ENCODE assay signal across 8 cellular contexts in the genomic region with DNA sequence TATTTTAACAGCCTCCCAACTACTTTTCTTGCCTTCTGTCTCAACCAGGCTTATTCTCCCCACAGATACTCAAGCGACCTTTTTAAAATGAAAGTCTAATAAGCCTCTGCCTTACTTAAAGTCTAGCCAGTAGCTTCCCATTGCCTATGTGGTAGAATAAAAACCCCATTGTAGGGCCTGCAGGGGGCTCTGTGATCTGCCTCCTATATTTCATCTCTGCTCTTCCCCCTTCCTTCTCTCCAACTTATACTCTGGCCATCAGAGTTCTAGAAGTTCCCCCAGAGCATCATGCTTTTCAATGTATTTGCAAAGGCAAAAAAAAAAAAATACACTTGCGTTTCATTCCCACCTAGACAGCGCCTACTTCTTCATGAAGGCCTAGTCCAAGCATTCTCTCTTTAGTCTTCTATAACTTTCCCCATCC.
A peak's percentile ranks its signal among the peaks of the same experiment; 100 is the strongest.
DNase-seq lines count a peak whose midpoint lies in the region; FAIRE-seq and TF ChIP-seq lines count a peak whose summit lies in the region.

No MANE protein-coding gene starts in this region.

- H3F3A ChIP-seq in GM23248 (ENCODE audit: insufficient read depth): peaks cover 20% of the 10 kb centered on the region
- H3F3A ChIP-seq in SU-DHL-6 (ENCODE audit: insufficient read depth): peaks cover 34% of the 10 kb centered on the region

- 73 to 84% methylated on average over 3 of the region's 3 CpGs for WGBS in GM23248 (ENCODE audit: low coverage in 1 of 2, low lambda C conversion rate in 2 of 2, missing lambda C conversion rate in 2 of 2), 2 experiments

- H3K4me3 ChIP-seq in A673 (ENCODE audit: low read depth, low read length, poor library complexity, severe bottlenecking) (no peak overlapping the region), GM23248 (peak overlapping the region; percentile 25), SU-DHL-6 (ENCODE audit: insufficient read depth, low read length, poor library complexity, severe bottlenecking) (peak overlapping the region; percentile 37), keratinocyte (ENCODE audit: control insufficient read depth in 2 of 3, extremely low read depth in 1 of 3, insufficient read depth in 2 of 3, low read depth in 1 of 3, low read length in 3 of 3) (no peak overlapping the region)

- no peak for FAIRE-seq in keratinocyte (lab: Jason Lieb, UNC)

- H3K9me1 ChIP-seq in keratinocyte (ENCODE audit: control insufficient read depth, extremely low read depth, insufficient read depth, low read length): no peaks in the 10 kb centered on the region

- H3K79me2 ChIP-seq in GM23248 (ENCODE audit: insufficient read depth) (no peaks in the 10 kb centered on the region), SU-DHL-6 (ENCODE audit: insufficient read depth, low read length) (no peaks in the 10 kb centered on the region), keratinocyte (ENCODE audit: control insufficient read depth, insufficient read depth, low read length) (no peaks in the 10 kb centered on the region)

- no TSS peak for BruUV-seq in A673 (replicated peaks; lab: Mats Ljungman, UMichigan)

- H4K20me1 ChIP-seq in GM23248 (ENCODE audit: insufficient read depth): no peaks in the 10 kb centered on the region
- H4K20me1 ChIP-seq in SU-DHL-6 (ENCODE audit: low read depth, low read length): no peaks in the 10 kb centered on the region
- H4K20me1 ChIP-seq in keratinocyte (ENCODE audit: control insufficient read depth, extremely low read depth, insufficient read depth, low read length): no peaks in the 10 kb centered on the region

- H3K27ac ChIP-seq in A673 (ENCODE audit: low read depth, low read length, poor library complexity, severe bottlenecking) (no peak overlapping the region), GM23248 (peak overlapping the region; percentile 89; the same call in 1 of the 2 replicates), SU-DHL-6 (ENCODE audit: low read depth, low read length) (peak overlapping the region; percentile 90), keratinocyte (ENCODE audit: control insufficient read depth, insufficient read depth, low read length) (no peak overlapping the region)

- intact Hi-C loops in A673 (cut with micrococcal nuclease; ENCODE audit: unreplicated experiment): no loop called here

- TF ChIP-seq CTCF in A673 (conservative IDR thresholded peaks at IDR 0.05; ENCODE audit: low read depth, low read length) (0 out of 2 replicates have a peak, but pooled peaks have one; percentile 22), SU-DHL-6 (IDR thresholded peaks at IDR 0.05; ENCODE audit: insufficient read depth, low read length, poor library complexity, severe bottlenecking) (peak; percentile 31), keratinocyte (optimal IDR thresholded peaks at IDR 0.05 in 1 of 3, IDR thresholded peaks at IDR 0.05 in 1 of 3, conservative IDR thresholded peaks at IDR 0.05 in 1 of 3; ENCODE audit: extremely low read depth in 1 of 3, insufficient read depth in 2 of 3, low read length in 3 of 3) (no peak)

- in situ Hi-C loops in GM23248 (cut with MboI): no loop called here

- no peaks in the 10 kb centered on the region for H3K36me3 Mint-ChIP-seq in T-helper 2 cell treated with Interferon-gamma antibody and Interleukin-4, amounts not matched to agents 5 μg/mL and 100 μg/mL, for 36 hours (ENCODE audit: low read depth)

- H3K9me3 ChIP-seq in A673 (ENCODE audit: low read depth, low read length, poor library complexity, severe bottlenecking) (no peaks in the 10 kb centered on the region), GM23248 (ENCODE audit: low read depth) (no peaks in the 10 kb centered on the region), SU-DHL-6 (ENCODE audit: insufficient read depth, low read length) (no peaks in the 10 kb centered on the region), keratinocyte (ENCODE audit: control insufficient read depth, low read depth, low read length) (no peaks in the 10 kb centered on the region)

- no peaks in the 10 kb centered on the region for H3K9me3 Mint-ChIP-seq in T-helper 2 cell treated with Interferon-gamma antibody and Interleukin-4, amounts not matched to agents 5 μg/mL and 100 μg/mL, for 36 hours

- H3K4me2 ChIP-seq in GM23248 (ENCODE audit: unreplicated experiment) (peak overlapping the region; percentile 70), SU-DHL-6 (ENCODE audit: low read depth, low read length, poor library complexity, severe bottlenecking) (peak overlapping the region; percentile 72), keratinocyte (ENCODE audit: control insufficient read depth, extremely low read depth, insufficient read depth, low read depth, low read length) (peak overlapping the region; percentile 62)

- no peaks in the 10 kb centered on the region for H3K27me3 ChIP-seq in A673 (replicated peaks; ENCODE audit: insufficient read depth, low read depth, low read length, poor library complexity)
- no peaks in the 10 kb centered on the region for H3K27me3 ChIP-seq in GM23248 (replicated peaks; ENCODE audit: insufficient read depth)
- no peaks in the 10 kb centered on the region for H3K27me3 ChIP-seq in SU-DHL-6 (ENCODE audit: low read length)
- no peaks in the 10 kb centered on the region for H3K27me3 ChIP-seq in keratinocyte (ENCODE audit: control insufficient read depth, extremely low read depth, insufficient read depth, low read length)

- H3K4me1 Mint-ChIP-seq in T-helper 2 cell treated with Interferon-gamma antibody and Interleukin-4, amounts not matched to agents 5 μg/mL and 100 μg/mL, for 36 hours (ENCODE audit: low read depth): peaks cover 25% of the 10 kb centered on the region

- CTCF ChIA-PET in A673 (lab: Charles Lee): no interaction called here

- H3K9ac ChIP-seq in GM23248 (peak overlapping the region; percentile 63; the same call in 1 of the 2 replicates), SU-DHL-6 (ENCODE audit: low read length) (peak overlapping the region; percentile 57), keratinocyte (ENCODE audit: control insufficient read depth, extremely low read depth, insufficient read depth, low read length) (no peak overlapping the region)

- DNase-seq in A673 (ENCODE audit: low spot score) (no peak), GM23248 (no peak), keratinocyte (ENCODE audit: low read depth, low spot score) (no peak), NCI-H2029 (lab: John Stamatoyannopoulos, UW) (no peak), NCI-H2081 treated with DMSO at 0.1 percent for 48 hours (lab: John Stamatoyannopoulos, UW) (no peak)
- no peak for DNase-seq in effector CD8-positive, alpha-beta T cell (lab: John Stamatoyannopoulos, UW)
- no peak for DNase-seq in T-helper 2 cell treated with Interferon-gamma antibody and Interleukin-4, amounts not matched to agents 5 μg/mL and 100 μg/mL, for 36 hours (ENCODE audit: low spot score)

- no peak overlapping the region for H3K4me3 Mint-ChIP-seq in T-helper 2 cell treated with Interferon-gamma antibody and Interleukin-4, amounts not matched to agents 5 μg/mL and 100 μg/mL, for 36 hours

- H3K9me2 ChIP-seq in GM23248 (ENCODE audit: insufficient read depth) (no peaks in the 10 kb centered on the region), SU-DHL-6 (replicated peaks; ENCODE audit: insufficient read depth, low read length) (no peaks in the 10 kb centered on the region)

- no peak overlapping the region for H3K27ac Mint-ChIP-seq in T-helper 2 cell treated with Interferon-gamma antibody and Interleukin-4, amounts not matched to agents 5 μg/mL and 100 μg/mL, for 36 hours

- peak overlapping the region; percentile 59 for H2AFZ ChIP-seq in GM23248
- peak overlapping the region; percentile 70 for H2AFZ ChIP-seq in SU-DHL-6 (ENCODE audit: low read depth, low read length, severe bottlenecking)
- no peak overlapping the region for H2AFZ ChIP-seq in keratinocyte (ENCODE audit: control insufficient read depth, low read length)

- H3K4me1 ChIP-seq in A673 (ENCODE audit: insufficient read depth, low read length, poor library complexity, severe bottlenecking): no peaks in the 10 kb centered on the region
- H3K4me1 ChIP-seq in GM23248 (ENCODE audit: insufficient read depth): peaks cover 26% of the 10 kb centered on the region
- H3K4me1 ChIP-seq in keratinocyte (ENCODE audit: control insufficient read depth, extremely low read depth, insufficient read depth, low read length): peaks cover 12% of the 10 kb centered on the region

- H3K27me3 Mint-ChIP-seq in T-helper 2 cell treated with Interferon-gamma antibody and Interleukin-4, amounts not matched to agents 5 μg/mL and 100 μg/mL, for 36 hours (ENCODE audit: low read depth): peaks cover 2% of the 10 kb centered on the region

- dilution Hi-C loops in keratinocyte (cut with MboI; ENCODE audit: extremely low pct_ligation_motif_present, low sequenced_read_pairs): no loop called here

- H3K36me3 ChIP-seq in A673 (ENCODE audit: insufficient read depth, low read length, poor library complexity, severe bottlenecking) (no peaks in the 10 kb centered on the region), GM23248 (ENCODE audit: low read depth) (no peaks in the 10 kb centered on the region), SU-DHL-6 (ENCODE audit: low read length) (no peaks in the 10 kb centered on the region), keratinocyte (ENCODE audit: control insufficient read depth in 2 of 2, extremely low read depth in 1 of 2, insufficient read depth in 2 of 2, low read length in 2 of 2) (no peaks in the 10 kb centered on the region)

- POLR2A ChIA-PET in A673 (lab: Charles Lee; ENCODE audit: low non-redundant PET): no interaction called here

Comparison
In these comparisons a context has a peak if more than half of its experiments do, and no peak if none do; other contexts are left out.
1. H3K27ac ChIP-seq: peak in GM23248 (single experiment) and SU-DHL-6 (single experiment); none in A673 (single experiment) and keratinocyte (single experiment).
2. H3K4me3 ChIP-seq: peak in GM23248 (single experiment) and SU-DHL-6 (single experiment); none in A673 (single experiment) and keratinocyte (0 of 3).
3. CTCF ChIP-seq: peak in A673 (single experiment) and SU-DHL-6 (single experiment); none in keratinocyte (0 of 3).
4. Peak in every context shown above with its lines, with median percentiles within 50 percentile points of each other: H3K4me2 ChIP-seq.